24 cellular contexts compared by ENCODE assay signal in genomic region chr7:115354925-115355324, GRCh38.
DNase-seq lines count a peak whose midpoint lies in the region; FAIRE-seq and TF ChIP-seq lines count a peak whose summit lies in the region.
"Had no signal": no experiment of that assay in that cellular context is flagged by ENCODE, and none has a peak within 500 bp of the region (broad histone marks: within the 10 kb centered on the region; RNA-seq: fewer than 3 reads in every experiment).

No MANE protein-coding gene starts in this region.

- H3K9me3 ChIP-seq in OCI-LY3 (ENCODE audit: insufficient read depth, low read length) (no peaks in the 10 kb centered on the region), smooth muscle cell (replicated peaks; ENCODE audit: low read depth) (no peaks in the 10 kb centered on the region)
- H3K9me3 ChIP-seq: BE2C, HAP-1 had no signal

- H3K4me1 Mint-ChIP-seq in progenitor cell of endocrine pancreas (ENCODE audit: low read depth): no peaks in the 10 kb centered on the region
- H3K4me1 Mint-ChIP-seq: CD4-positive, CD25-positive, alpha-beta regulatory T cell had no signal

- H3K4me3 ChIP-seq in OCI-LY3 (ENCODE audit: low read length): no peak overlapping the region
- no peak overlapping the region for H3K4me3 ChIP-seq in smooth muscle cell
- H3K4me3 ChIP-seq: GM23248, HAP-1 had no signal

- H3K4me2 ChIP-seq in OCI-LY3 (ENCODE audit: low read length): no peak overlapping the region
- H3K4me2 ChIP-seq in smooth muscle cell: no peak overlapping the region

- H3K4me1 ChIP-seq in OCI-LY3 (ENCODE audit: low read length): no peaks in the 10 kb centered on the region
- no peaks in the 10 kb centered on the region for H3K4me1 ChIP-seq in smooth muscle cell (ENCODE audit: low read depth)
- H3K4me1 ChIP-seq: BE2C, HAP-1 had no signal

- H3K4me3 Mint-ChIP-seq in progenitor cell of endocrine pancreas (ENCODE audit: low read depth): no peak overlapping the region
- H3K4me3 Mint-ChIP-seq: CD4-positive, CD25-positive, alpha-beta regulatory T cell; CD8-positive, alpha-beta memory T cell; HFFc6; IgD-negative memory B cell had no signal

- no peak overlapping the region for H3K27ac ChIP-seq in OCI-LY3 (ENCODE audit: low read length)
- no peak overlapping the region for H3K27ac ChIP-seq in smooth muscle cell (ENCODE audit: low read depth)
- H3K27ac ChIP-seq: GM23248, HL-60 had no signal

- DNase-seq in smooth muscle cell (lab: John Stamatoyannopoulos, UW; ENCODE audit: unreplicated experiment) (no peak), SW 1271 (lab: John Stamatoyannopoulos, UW) (no peak), progenitor cell of endocrine pancreas (ENCODE audit: low spot score, unreplicated experiment) (no peak), NCI-H2029 treated with DMSO at 0.1 percent for 48 hours (lab: John Stamatoyannopoulos, UW) (no peak)
- DNase-seq: ACHN; BE2C; C1 segment of cervical spinal cord; CD4-positive, CD25-positive, alpha-beta regulatory T cell; CD8-positive, alpha-beta memory T cell; COR-L47; DMS 273 treated with DMSO at 0.1 percent for 48 hours; DND-41; EL; GM23248; HFFc6; KBM-7 had no signal

- H3K79me2 ChIP-seq in OCI-LY3 (ENCODE audit: low read length): no peaks in the 10 kb centered on the region
- H3K79me2 ChIP-seq in smooth muscle cell (ENCODE audit: low read depth): no peaks in the 10 kb centered on the region

- H3K27ac Mint-ChIP-seq in progenitor cell of endocrine pancreas: no peak overlapping the region
- H3K27ac Mint-ChIP-seq: CD4-positive, CD25-positive, alpha-beta regulatory T cell; CD8-positive, alpha-beta memory T cell; IgD-negative memory B cell had no signal

- H4K20me1 ChIP-seq in OCI-LY3 (ENCODE audit: insufficient read depth, low read length) (no peaks in the 10 kb centered on the region), smooth muscle cell (ENCODE audit: low read depth) (no peaks in the 10 kb centered on the region)

- FAIRE-seq in G401.6 (lab: Jason Lieb, UNC) (peak; percentile 40), TTC549 (lab: Jason Lieb, UNC) (peak; percentile 5)
- FAIRE-seq: GM12892, GM18507 had no signal

- H3K36me3 ChIP-seq in OCI-LY3 (replicated peaks; ENCODE audit: low read depth, low read length) (no peaks in the 10 kb centered on the region), smooth muscle cell (ENCODE audit: low read depth) (no peaks in the 10 kb centered on the region)
- H3K36me3 ChIP-seq: BE2C, HAP-1 had no signal

- TF ChIP-seq CTCF in OCI-LY3 (IDR thresholded peaks at IDR 0.05; ENCODE audit: low read depth, low read length) (no peak), smooth muscle cell (IDR thresholded peaks at IDR 0.05; ENCODE audit: borderline replicate concordance, insufficient read depth, poor library complexity, severe bottlenecking) (no peak), progenitor cell of endocrine pancreas (IDR thresholded peaks at IDR 0.05; ENCODE audit: unreplicated experiment) (no peak)

- H3K27me3 Mint-ChIP-seq in progenitor cell of endocrine pancreas: no peaks in the 10 kb centered on the region
- H3K27me3 Mint-ChIP-seq: CD4-positive, CD25-positive, alpha-beta regulatory T cell had no signal

- no peaks in the 10 kb centered on the region for H3F3A ChIP-seq in smooth muscle cell (ENCODE audit: low read depth)

- no peaks in the 10 kb centered on the region for H3K36me3 Mint-ChIP-seq in progenitor cell of endocrine pancreas (ENCODE audit: insufficient read depth)
- H3K36me3 Mint-ChIP-seq: CD4-positive, CD25-positive, alpha-beta regulatory T cell; CD8-positive, alpha-beta memory T cell; IgD-negative memory B cell had no signal

- H3K9ac ChIP-seq in OCI-LY3 (ENCODE audit: low read length): no peak overlapping the region
- H3K9ac ChIP-seq in smooth muscle cell (ENCODE audit: low read depth): no peak overlapping the region
- H3K9ac ChIP-seq: GM23248 had no signal

- H2AFZ ChIP-seq in OCI-LY3 (ENCODE audit: low read depth, low read length) (peak overlapping the region; percentile 64; the same call in 1 of the 2 replicates), smooth muscle cell (ENCODE audit: low read depth) (peak overlapping the region; percentile 65)
- H2AFZ ChIP-seq: GM23248 had no signal

- no peaks in the 10 kb centered on the region for H3K9me3 Mint-ChIP-seq in progenitor cell of endocrine pancreas (ENCODE audit: low read depth)
- H3K9me3 Mint-ChIP-seq: CD4-positive, CD25-positive, alpha-beta regulatory T cell; CD8-positive, alpha-beta memory T cell; HFFc6; IgD-negative memory B cell had no signal

- WGBS in smooth muscle cell (ENCODE audit: low lambda C conversion rate): 97% methylated on average over 1 of the region's 1 CpG

- no peaks in the 10 kb centered on the region for H3K27me3 ChIP-seq in OCI-LY3 (ENCODE audit: low read depth, low read length)
- H3K27me3 ChIP-seq in smooth muscle cell (ENCODE audit: low read depth): no peaks in the 10 kb centered on the region
- H3K27me3 ChIP-seq: BE2C had no signal
